Comparison of ENCODE assay signal across 28 cellular contexts in the genomic region with DNA sequence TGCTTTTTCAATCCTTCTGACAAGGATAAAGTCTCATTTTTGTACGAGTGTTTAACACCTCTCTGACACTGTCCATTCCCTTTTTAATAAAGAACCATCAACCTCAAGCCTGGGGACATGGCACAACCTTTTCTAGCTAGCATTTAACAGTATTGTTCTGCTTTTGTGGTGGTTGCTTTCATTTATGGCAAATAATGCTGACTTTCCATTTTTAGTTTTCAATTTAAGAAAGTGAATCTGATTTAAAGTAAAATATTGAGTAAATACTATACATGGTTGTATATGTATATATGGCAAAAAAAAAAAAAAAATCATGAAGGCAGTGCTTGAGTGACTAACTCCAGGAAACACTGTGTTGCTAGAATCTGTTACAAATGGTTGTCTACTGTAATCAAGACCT. TPM values are rescaled to one million over a fixed set of nuclear protein-coding genes. Genes with fewer than 3 reads are reported as not detected.
DNase-seq lines count a peak whose midpoint lies in the region; ATAC-seq, FAIRE-seq and TF ChIP-seq lines count a peak whose summit lies in the region.
"Had no signal": no experiment of that assay in that cellular context is flagged by ENCODE, and none has a peak within 500 bp of the region (broad histone marks: within the 10 kb centered on the region; RNA-seq: fewer than 3 reads in every experiment).

No MANE protein-coding gene starts in this region.

- H3K4ac ChIP-seq in IMR-90 (ENCODE audit: low read depth, low read length) (no peak overlapping the region), H1 (replicated peaks; ENCODE audit: insufficient read length, low read depth, low read length) (no peak overlapping the region)

- no peak overlapping the region for H2BK12ac ChIP-seq in H1 (ENCODE audit: low read depth, low read length)

- in situ Hi-C loops in IMR-90 (cut with MboI; ENCODE audit: low sequenced_read_pairs) = loop anchor here (25.0 kb wide), 1 partner anchor 492 kb away; no protein-coding TSS in a partner anchor

- H4K91ac ChIP-seq in IMR-90 (ENCODE audit: insufficient read depth, low read depth, low read length) (no peak overlapping the region), H1 (replicated peaks; ENCODE audit: insufficient read length, low read length) (no peak overlapping the region)

- no TSS peak for BruUV-seq in IMR-90 (replicated peaks; lab: Mats Ljungman, UMichigan)

- H3K9me3 Mint-ChIP-seq in activated T-helper 2 cell treated with anti-CD3 and anti-CD28 coated beads, Interferon-gamma antibody, Interleukin-2, Interleukin-4, amounts not matched to agents 10 μg/mL and 5 μg/mL and 100 μg/mL, durations not matched to agents 14 hours and 24 hours and 36 hours = no peaks in the 10 kb centered on the region

- no peak overlapping the region for H2BK120ac ChIP-seq in IMR-90 (ENCODE audit: low read depth, low read length)
- no peak overlapping the region for H2BK120ac ChIP-seq in H1 (replicated peaks; ENCODE audit: low read depth, low read length)

- H3K79me2 ChIP-seq in H1 (ENCODE audit: control insufficient read depth in 1 of 2, insufficient read depth in 2 of 2, low read length in 2 of 2) = no peaks in the 10 kb centered on the region

- no peak overlapping the region for H3K4me3 Mint-ChIP-seq in activated T-helper 2 cell treated with anti-CD3 and anti-CD28 coated beads, Interferon-gamma antibody, Interleukin-2, Interleukin-4, amounts not matched to agents 10 μg/mL and 5 μg/mL and 100 μg/mL, durations not matched to agents 14 hours and 24 hours and 36 hours (ENCODE audit: low read depth)
- H3K4me3 Mint-ChIP-seq: CD14-positive monocyte; CD4-positive, alpha-beta memory T cell; CD8-positive, alpha-beta memory T cell had no signal

- TF ChIP-seq POLR2A in A549 (IDR thresholded peaks at IDR 0.05; ENCODE audit: low read length) = no peak
- no peak for TF ChIP-seq POLR2A in IMR-90 (IDR thresholded peaks at IDR 0.05; ENCODE audit: low read depth, low read length)
- TF ChIP-seq POLR2A in H1 (IDR thresholded peaks at IDR 0.05; ENCODE audit: control extremely low read depth in 1 of 2, low read depth in 2 of 2, low read length in 2 of 2) = no peak
- no peak for TF ChIP-seq POLR2A in breast epithelium (IDR thresholded peaks at IDR 0.05)

- H4K20me1 ChIP-seq in IMR-90 (ENCODE audit: insufficient read depth, low read length) = no peaks in the 10 kb centered on the region
- no peaks in the 10 kb centered on the region for H4K20me1 ChIP-seq in H1 (replicated peaks in 1 of 2; ENCODE audit: control insufficient read depth in 1 of 2, insufficient read depth in 2 of 2, low read length in 2 of 2)
- H4K20me1 ChIP-seq: BLaER1 had no signal

- 14% methylated on average over 1 of the region's 1 CpG for whole genome bisulfite sequencing in A549 (ENCODE audit: missing lambda C conversion rate)
- no CpG with 5 or more reads among the region's 1 CpG for WGBS in IMR-90 (ENCODE audit: extremely low coverage in 2 of 2, insufficient read length in 1 of 2), 2 experiments
- 96% methylated on average over 1 of the region's 1 CpG; no CpG with 5 or more reads in 1 of the 2 experiments for WGBS in H1 (ENCODE audit: extremely low coverage in 1 of 2, insufficient coverage in 1 of 2, insufficient read length in 1 of 2, insufficient replicate concordance in 2 of 2, low coverage in 1 of 2, low lambda C conversion rate in 2 of 2, missing lambda C conversion rate in 1 of 2), 2 experiments

- H4K5ac ChIP-seq in IMR-90 (ENCODE audit: low read depth, low read length) (no peak overlapping the region), H1 (ENCODE audit: insufficient read length, low read depth, low read length) (no peak overlapping the region)

- H3K9ac ChIP-seq in IMR-90 (ENCODE audit: low read depth, low read length) = no peak overlapping the region
- no peak overlapping the region for H3K9ac ChIP-seq in H1 (replicated peaks in 1 of 4; ENCODE audit: extremely low read depth in 1 of 4, low read depth in 3 of 4, low read length in 3 of 4)
- H3K9ac ChIP-seq: BLaER1 had no signal

- H3K14ac ChIP-seq in IMR-90 (replicated peaks; ENCODE audit: low read depth, low read length) = no peak overlapping the region
- H3K14ac ChIP-seq in H1 (ENCODE audit: insufficient read length) = no peak overlapping the region

- H2AK9ac ChIP-seq in IMR-90 (replicated peaks; ENCODE audit: low read depth, low read length, poor library complexity) = no peak overlapping the region

- no peaks in the 10 kb centered on the region for H3K4me1 ChIP-seq in A549
- no peaks in the 10 kb centered on the region for H3K4me1 ChIP-seq in IMR-90 (ENCODE audit: control insufficient read depth, insufficient read depth, low read length)
- H3K4me1 ChIP-seq in H1 (replicated peaks in 1 of 4; ENCODE audit: control insufficient read depth in 3 of 4, insufficient read depth in 4 of 4, low read length in 3 of 4) = no peaks in the 10 kb centered on the region; a peak in 1 of 7 replicates
- no peaks in the 10 kb centered on the region for H3K4me1 ChIP-seq in breast epithelium
- H3K4me1 ChIP-seq: BE2C had no signal

- POLR2A ChIA-PET in A549 (lab: Yijun Ruan, JAX) (no interaction called here), IMR-90 (lab: Charles Lee; ENCODE audit: unreplicated experiment) (no interaction called here), H1 (lab: Charles Lee; ENCODE audit: partially characterized antibody) (interaction anchor here (0.7 to 1.7 kb wide), 3 partner anchors 9 to 82 kb away, joined by 3 to 4 read pairs (median 3); no protein-coding TSS in a partner anchor)

- no peaks in the 10 kb centered on the region for H3K36me3 Mint-ChIP-seq in activated T-helper 2 cell treated with anti-CD3 and anti-CD28 coated beads, Interferon-gamma antibody, Interleukin-2, Interleukin-4, amounts not matched to agents 10 μg/mL and 5 μg/mL and 100 μg/mL, durations not matched to agents 14 hours and 24 hours and 36 hours (ENCODE audit: low read depth)
- H3K36me3 Mint-ChIP-seq: CD14-positive monocyte; CD4-positive, alpha-beta memory T cell; CD4-positive, CD25-positive, alpha-beta regulatory T cell; CD8-positive, alpha-beta memory T cell had no signal

- H4K8ac ChIP-seq in IMR-90 (ENCODE audit: low read depth in 2 of 2, low read length in 2 of 2) = no peak overlapping the region
- H4K8ac ChIP-seq in H1 (ENCODE audit: extremely low read depth, insufficient read depth, low read length) = no peak overlapping the region

- no peak overlapping the region for H3K23ac ChIP-seq in IMR-90 (ENCODE audit: low read depth, low read length)
- H3K23ac ChIP-seq in H1 (ENCODE audit: insufficient read length) = no peak overlapping the region

- TF ChIP-seq CTCF in A549 (IDR thresholded peaks at IDR 0.05) = no peak
- TF ChIP-seq CTCF in IMR-90 (conservative IDR thresholded peaks at IDR 0.05; ENCODE audit: low read depth, low read length) = no peak
- TF ChIP-seq CTCF in H1 (IDR thresholded peaks at IDR 0.05; ENCODE audit: control extremely low read depth in 1 of 3, insufficient read depth in 1 of 3, low read depth in 1 of 3, low read length in 3 of 3) = no peak
- no peak for TF ChIP-seq CTCF in breast epithelium (IDR thresholded peaks at IDR 0.05)

- H3K79me1 ChIP-seq in IMR-90 (ENCODE audit: low read depth in 1 of 2, low read length in 2 of 2) = no peaks in the 10 kb centered on the region
- no peaks in the 10 kb centered on the region; the same call in 1 of the 2 replicates for H3K79me1 ChIP-seq in H1 (ENCODE audit: low read depth, low read length)

- H2BK5ac ChIP-seq in IMR-90 (ENCODE audit: low read depth, low read length, poor library complexity, severe bottlenecking) = no peak overlapping the region
- H2BK5ac ChIP-seq in H1 (ENCODE audit: low read depth, low read length) = no peak overlapping the region

- intact Hi-C loops in IMR-90 (cut with micrococcal nuclease) = no loop called here
- intact Hi-C loops in breast epithelium (cut with DNase I; ENCODE audit: low total_unique reads) = no loop called here
- intact Hi-C loops in activated T-helper 2 cell treated with anti-CD3 and anti-CD28 coated beads, Interferon-gamma antibody, Interleukin-2, Interleukin-4, amounts not matched to agents 10 μg/mL and 5 μg/mL and 100 μg/mL, durations not matched to agents 14 hours and 24 hours and 36 hours (cut with micrococcal nuclease) = no loop called here

- H3K9me1 ChIP-seq in IMR-90 (ENCODE audit: insufficient read depth, low read length) = no peaks in the 10 kb centered on the region

- no peaks in the 10 kb centered on the region for H3K9me3 ChIP-seq in A549
- H3K9me3 ChIP-seq in IMR-90 (ENCODE audit: control insufficient read depth, insufficient read depth, low read length) = no peaks in the 10 kb centered on the region
- no peaks in the 10 kb centered on the region for H3K9me3 ChIP-seq in H1 (ENCODE audit: insufficient read depth in 2 of 2, low read depth in 1 of 2, low read length in 1 of 2)
- H3K9me3 ChIP-seq in breast epithelium = no peaks in the 10 kb centered on the region
- H3K9me3 ChIP-seq: BE2C had no signal

- H2BK20ac ChIP-seq in IMR-90 (ENCODE audit: low read depth, low read length) (no peak overlapping the region), H1 (ENCODE audit: low read length) (no peak overlapping the region)

- DNase-seq in NOMO-1 treated with DMSO at 0.1 percent for 48 hours (lab: John Stamatoyannopoulos, UW; ENCODE audit: unreplicated experiment) = peak; percentile 14
- no peak for DNase-seq in NOMO-1 treated with dmso at 0.1 percent for 144 hours (lab: John Stamatoyannopoulos, UW; ENCODE audit: unreplicated experiment)
- no peak for DNase-seq in A549 (ENCODE audit: low read depth in 1 of 2, low spot score in 1 of 2)
- DNase-seq in IMR-90 = no peak
- DNase-seq in H1 (ENCODE audit: low read depth in 1 of 2, low spot score in 2 of 2) = no peak
- no peak for DNase-seq in breast epithelium (ENCODE audit: low spot score in 2 of 2)
- DNase-seq in activated T-helper 2 cell treated with anti-CD3 and anti-CD28 coated beads, Interferon-gamma antibody, Interleukin-2, Interleukin-4, amounts not matched to agents 10 μg/mL and 5 μg/mL and 100 μg/mL, durations not matched to agents 14 hours and 24 hours and 36 hours (ENCODE audit: low spot score) = no peak
- DNase-seq: ACHN; BE2C; C1 segment of cervical spinal cord; CD4-positive, alpha-beta memory T cell; CD4-positive, CD25-positive, alpha-beta regulatory T cell; CD8-positive, alpha-beta memory T cell; COR-L47; DMS 273 treated with DMSO at 0.1 percent for 48 hours; DMS153; DMS53; DMS79; DND-41; EL; GDM1 had no signal

- H3K56ac ChIP-seq in IMR-90 (ENCODE audit: extremely low read depth, insufficient read depth, low read length) (no peak overlapping the region), H1 (replicated peaks; ENCODE audit: insufficient read length, low read depth, low read length) (no peak overlapping the region)

- CTCF ChIA-PET in A549 (lab: Yijun Ruan, JAX) = interaction anchor here (0.6 kb wide), 1 partner anchor 12 kb away, joined by 3 read pairs; no protein-coding TSS in a partner anchor
- CTCF ChIA-PET in IMR-90 (lab: Yijun Ruan, JAX) = no interaction called here
- CTCF ChIA-PET in H1 (lab: Charles Lee; ENCODE audit: partially characterized antibody) = interaction anchor here (0.6 to 0.7 kb wide), 2 partner anchors 97 to 163 kb away, joined by 4 read pairs; no protein-coding TSS in a partner anchor

- TF ChIP-seq EP300 in A549 (IDR thresholded peaks at IDR 0.05) = no peak
- no peak for TF ChIP-seq EP300 in H1 (IDR thresholded peaks at IDR 0.05; ENCODE audit: borderline replicate concordance in 1 of 2, low read depth in 2 of 2, low read length in 2 of 2)

- H3K27ac ChIP-seq in A549 (no peak overlapping the region), IMR-90 (ENCODE audit: insufficient read depth, low read length) (no peak overlapping the region), H1 (ENCODE audit: low read depth, low read length) (no peak overlapping the region), breast epithelium (no peak overlapping the region)
- H3K27ac ChIP-seq: 22Rv1, BLaER1 had no signal

- no peak for TF ChIP-seq RAD21 in A549 (conservative IDR thresholded peaks at IDR 0.05 in 1 of 2, IDR thresholded peaks at IDR 0.05 in 1 of 2)
- no peak for TF ChIP-seq RAD21 in IMR-90 (IDR thresholded peaks at IDR 0.05; ENCODE audit: low read length)
- no peak for TF ChIP-seq RAD21 in H1 (IDR thresholded peaks at IDR 0.05 in 1 of 2, conservative IDR thresholded peaks at IDR 0.05 in 1 of 2; ENCODE audit: low read depth in 2 of 2, low read length in 2 of 2)

- dilution Hi-C loops in IMR-90 (cut with HindIII; ENCODE audit: low sequenced_read_pairs, unreplicated experiment) = no loop called here

- peaks cover 4% of the 10 kb centered on the region for H3K4me1 Mint-ChIP-seq in activated T-helper 2 cell treated with anti-CD3 and anti-CD28 coated beads, Interferon-gamma antibody, Interleukin-2, Interleukin-4, amounts not matched to agents 10 μg/mL and 5 μg/mL and 100 μg/mL, durations not matched to agents 14 hours and 24 hours and 36 hours (ENCODE audit: low read depth)

- no peak overlapping the region for H3K4me3 ChIP-seq in A549
- no peak overlapping the region for H3K4me3 ChIP-seq in IMR-90 (ENCODE audit: insufficient read depth, low read depth, low read length)
- H3K4me3 ChIP-seq in H1 (ENCODE audit: extremely low read depth in 1 of 4, insufficient read depth in 2 of 4, low read depth in 3 of 4, low read length in 4 of 4) = no peak overlapping the region
- no peak overlapping the region for H3K4me3 ChIP-seq in breast epithelium
- H3K4me3 ChIP-seq: BLaER1, GM12878 had no signal

- H3K23me2 ChIP-seq in H1 (ENCODE audit: low read depth, low read length) = peaks cover 5% of the 10 kb centered on the region

- peaks cover 33% of the 10 kb centered on the region for H3K27me3 Mint-ChIP-seq in activated T-helper 2 cell treated with anti-CD3 and anti-CD28 coated beads, Interferon-gamma antibody, Interleukin-2, Interleukin-4, amounts not matched to agents 10 μg/mL and 5 μg/mL and 100 μg/mL, durations not matched to agents 14 hours and 24 hours and 36 hours (ENCODE audit: low read depth)

- H3K27me3 ChIP-seq in IMR-90 (ENCODE audit: control insufficient read depth, insufficient read depth, low read length) (peaks cover 20% of the 10 kb centered on the region), H1 (replicated peaks in 1 of 4; ENCODE audit: control insufficient read depth in 3 of 4, extremely low read depth in 1 of 4, insufficient read depth in 3 of 4, low read length in 3 of 4) (no peaks in the 10 kb centered on the region), breast epithelium (no peaks in the 10 kb centered on the region)

- no peak overlapping the region for H3K18ac ChIP-seq in IMR-90 (ENCODE audit: low read depth, low read length)
- H3K18ac ChIP-seq in H1 (ENCODE audit: extremely low read depth, low read length) = no peak overlapping the region

- FAIRE-seq in A549 (lab: Jason Lieb, UNC) (no peak), H1 (lab: Jason Lieb, UNC) (no peak)
- FAIRE-seq: GM12878, GM12892, GM18507 had no signal

- H3K4me2 ChIP-seq in A549 (no peak overlapping the region), IMR-90 (ENCODE audit: low read depth, low read length) (no peak overlapping the region), H1 (ENCODE audit: insufficient read depth in 1 of 2, low read depth in 2 of 2, low read length in 2 of 2) (no peak overlapping the region)
- H3K4me2 ChIP-seq: BLaER1 had no signal

- H2BK15ac ChIP-seq in IMR-90 (ENCODE audit: low read depth, low read length) (no peak overlapping the region), H1 (ENCODE audit: low read length) (no peak overlapping the region)

- H2AFZ ChIP-seq in IMR-90 (replicated peaks; ENCODE audit: low read length, poor library complexity) (no peak overlapping the region), H1 (ENCODE audit: low read length) (no peak overlapping the region)

- H2AK5ac ChIP-seq in IMR-90 (ENCODE audit: low read depth, low read length) = no peak overlapping the region
- no peak overlapping the region for H2AK5ac ChIP-seq in H1 (ENCODE audit: low read depth, low read length)

- no peak overlapping the region for H3K27ac Mint-ChIP-seq in activated T-helper 2 cell treated with anti-CD3 and anti-CD28 coated beads, Interferon-gamma antibody, Interleukin-2, Interleukin-4, amounts not matched to agents 10 μg/mL and 5 μg/mL and 100 μg/mL, durations not matched to agents 14 hours and 24 hours and 36 hours
- H3K27ac Mint-ChIP-seq: CD14-positive monocyte; CD4-positive, alpha-beta memory T cell; CD8-positive, alpha-beta memory T cell had no signal

- H3K36me3 ChIP-seq in IMR-90 (ENCODE audit: control insufficient read depth, insufficient read depth, low read length) (no peaks in the 10 kb centered on the region), H1 (ENCODE audit: control insufficient read depth in 2 of 4, insufficient read depth in 4 of 4, low read length in 3 of 4) (no peaks in the 10 kb centered on the region), breast epithelium (no peaks in the 10 kb centered on the region)
- H3K36me3 ChIP-seq: BE2C, BLaER1 had no signal

- ATAC-seq in A549 (no peak), IMR-90 (ENCODE audit: low read depth) (no peak)
- ATAC-seq: GM12878 had no signal

RNA-seq across cellular contexts. Expression of a gene that starts 4.2 kb away (rescaled TPM):
- polyA plus RNA-seq in A549 (2011; rRNA removed) = 1.4 and 1.5 TPM in 2 replicates
- 0.37 and 0.49 TPM in 2 replicates for polyA plus RNA-seq in A549 (2012; cell fraction: cytosol; rRNA removed)
- polyA plus RNA-seq in A549 (2012; cell fraction: nucleus; rRNA removed) = 0.27 and 0.38 TPM in 2 replicates
- 0.42 to 0.65 TPM (median 0.59 TPM) in 3 replicates for polyA plus RNA-seq in A549 (2017; fragmentation: RNase III; extraction: RNeasy Plus Mini Kit Qiagen cat#74134 plus additional on column Dnase treatment)
- polyA minus RNA-seq in A549 (2011; rRNA and poly(A)+ RNA removed) = 1.2 and 1.3 TPM in 2 replicates
- not detected in 2 replicates for total RNA-seq in IMR-90 (2012; rRNA removed)
- polyA plus RNA-seq in IMR-90 (2012; rRNA removed) = not detected in 2 replicates
- polyA plus RNA-seq in IMR-90 (2012; cell fraction: cytosol; rRNA removed) = not detected in 2 replicates
- polyA plus RNA-seq in IMR-90 (2012; cell fraction: nucleus; rRNA removed; ENCODE audit: low replicate concordance) = not detected in 2 replicates
- 24.4 and 26.3 TPM in 2 replicates for total RNA-seq in H1 (2021; fragmentation: NEBNext Ultra II Directional; extraction: Animal tissue kit (Norgen Biotek cat#: 25700))
- polyA plus RNA-seq in H1 (2011; rRNA removed) = 8.8 and 9.6 TPM in 2 replicates
- polyA plus RNA-seq in H1 (2011; cell fraction: cytosol; rRNA removed) = 14.1 TPM
- polyA plus RNA-seq in H1 (2011; cell fraction: nucleus; rRNA removed) = 13.6 TPM
- 11.0 to 17.0 TPM (median 13.0 TPM) in 4 replicates for polyA plus RNA-seq in H1 (2012, experiment 1 of 2)
- polyA plus RNA-seq in H1 (2012, experiment 2 of 2) = 6.5 TPM
- 14.6 TPM for polyA plus RNA-seq in H1 (2013, experiment 1 of 2)
- 13.1 TPM for polyA plus RNA-seq in H1 (2013, experiment 2 of 2)
- polyA minus RNA-seq in H1 (2011; rRNA and poly(A)+ RNA removed) = 14.6 and 15.0 TPM in 2 replicates
- 18.8 TPM for polyA minus RNA-seq in H1 (2011; cell fraction: cytosol; rRNA and poly(A)+ RNA removed)
- polyA minus RNA-seq in H1 (2011; cell fraction: nucleus; rRNA and poly(A)+ RNA removed) = 28.4 TPM
- total RNA-seq in breast epithelium = 10 to 100 TPM in 1 of 3 donors, 1 to 10 TPM in 1, under 1 TPM in 1; 0.80 to 19.3 (median 9.5) TPM
- 0.09 TPM in 1 of 2 replicates, not detected in the other for total RNA-seq in activated T-helper 2 cell treated with anti-CD3 and anti-CD28 coated beads, Interferon-gamma antibody, Interleukin-2, Interleukin-4, amounts not matched to agents 10 μg/mL and 5 μg/mL and 100 μg/mL, durations not matched to agents 14 hours and 24 hours and 36 hours
- total RNA-seq: CD4-positive, alpha-beta memory T cell; CD8-positive, alpha-beta memory T cell; G401 had no signal
- polyA plus RNA-seq: CD4-positive, alpha-beta memory T cell; CD4-positive, CD25-positive, alpha-beta regulatory T cell; CD8-positive, alpha-beta memory T cell had no signal
